In genomic region chr10:12287772-12288171, GRCh38 we compare ENCODE assay signal across 20 cellular contexts.
DNase-seq lines count a peak whose midpoint lies in the region; ATAC-seq, FAIRE-seq and TF ChIP-seq lines count a peak whose summit lies in the region.
"Had no signal": no experiment of that assay in that cellular context is flagged by ENCODE, and none has a peak within 500 bp of the region (broad histone marks: within the 10 kb centered on the region; RNA-seq: fewer than 3 reads in every experiment).

No MANE protein-coding gene starts in this region.

- FAIRE-seq in bronchial epithelial cell (lab: Jason Lieb, UNC) (no peak), kidney (lab: Jason Lieb, UNC) (no peak)
- FAIRE-seq: GM12891, GM18507 had no signal

- H3K4me3 ChIP-seq in bronchial epithelial cell (ENCODE audit: low read depth, low read length) (no peak overlapping the region), epithelial cell of esophagus (ENCODE audit: low read length) (no peak overlapping the region), kidney (ENCODE audit: low read length in 2 of 2) (no peak overlapping the region), dorsolateral prefrontal cortex (no peak overlapping the region)
- H3K4me3 ChIP-seq: GM23338 had no signal

- ATAC-seq in foreskin keratinocyte: no peak
- ATAC-seq in stimulated activated naive CD8-positive, alpha-beta T cell treated with anti-CD3 and anti-CD28 coated beads, Interleukin-15, Interleukin-2, amounts not matched to agents 100 U/mL and 50 U/mL, for 24 hours: no peak
- ATAC-seq: GM23338, HCT116 had no signal

- H3K27ac ChIP-seq in foreskin keratinocyte: no peak overlapping the region
- no peak overlapping the region for H3K27ac ChIP-seq in kidney (ENCODE audit: low read depth in 2 of 2, low read length in 2 of 2)
- H3K27ac ChIP-seq in dorsolateral prefrontal cortex: no peak overlapping the region

- intact Hi-C loops in kidney (cut with DNase I): no loop called here
- intact Hi-C loops in dorsolateral prefrontal cortex (cut with DNase I): no loop called here

- H3K36me3 ChIP-seq in bronchial epithelial cell (ENCODE audit: control insufficient read depth, insufficient read depth, low read length) (no peaks in the 10 kb centered on the region), kidney (ENCODE audit: control insufficient read depth in 1 of 2, insufficient read depth in 2 of 2, low read length in 2 of 2) (no peaks in the 10 kb centered on the region)

- TF ChIP-seq CTCF in bronchial epithelial cell (IDR thresholded peaks at IDR 0.05; ENCODE audit: insufficient read depth, low read length, severe bottlenecking): no peak
- no peak for TF ChIP-seq CTCF in epithelial cell of esophagus (IDR thresholded peaks at IDR 0.05; ENCODE audit: insufficient read depth, low read depth, low read length, missing control alignments)
- no peak for TF ChIP-seq CTCF in foreskin keratinocyte (conservative IDR thresholded peaks at IDR 0.05)
- TF ChIP-seq CTCF in kidney (IDR thresholded peaks at IDR 0.05; ENCODE audit: borderline replicate concordance, extremely low read depth, insufficient read depth): no peak
- no peak for TF ChIP-seq CTCF in dorsolateral prefrontal cortex (IDR thresholded peaks at IDR 0.05 in 54 of 56, conservative IDR thresholded peaks at IDR 0.05 in 2 of 56; ENCODE audit: low read depth in 1 of 56, partially characterized antibody in 56 of 56)

- no peaks in the 10 kb centered on the region for H3K27me3 ChIP-seq in bronchial epithelial cell (ENCODE audit: control insufficient read depth, insufficient read depth, low read length)
- no peaks in the 10 kb centered on the region for H3K27me3 ChIP-seq in foreskin keratinocyte
- no peaks in the 10 kb centered on the region for H3K27me3 ChIP-seq in dorsolateral prefrontal cortex

- DNase-seq in bronchial epithelial cell (ENCODE audit: low read depth): peak; percentile 52
- DNase-seq in epithelial cell of esophagus (ENCODE audit: low read depth): peak; percentile 73
- DNase-seq in foreskin keratinocyte: peak; percentile 50 to 63
- peak; percentile 7 for DNase-seq in kidney
- DNase-seq in stimulated activated CD4-positive, alpha-beta T cell treated with anti-CD3 and anti-CD28 coated beads, Interleukin-4, amount 100 ng/mL, for 1 hour: no peak
- DNase-seq in stimulated activated naive CD8-positive, alpha-beta T cell treated with anti-CD3 and anti-CD28 coated beads, Interleukin-15, Interleukin-2, amounts not matched to agents 100 U/mL and 50 U/mL, for 24 hours: no peak
- DNase-seq in NCI-H510A treated with DMSO at 0.1 percent for 48 hours (lab: John Stamatoyannopoulos, UW): no peak
- no peak for DNase-seq in dorsolateral prefrontal cortex
- DNase-seq: C1 segment of cervical spinal cord; Calu3; CD4-positive, alpha-beta memory T cell; COR-L47; DMS53; DMS79 treated with DMSO at 0.1 percent for 48 hours; GF-D8; H9 had no signal

- no peaks in the 10 kb centered on the region for H3K9me3 ChIP-seq in kidney (ENCODE audit: control insufficient read depth in 1 of 2, low read length in 2 of 2)

- H3K4me1 ChIP-seq in foreskin keratinocyte: no peaks in the 10 kb centered on the region
- no peaks in the 10 kb centered on the region for H3K4me1 ChIP-seq in kidney (ENCODE audit: control insufficient read depth in 1 of 2, insufficient read depth in 1 of 2, low read depth in 1 of 2, low read length in 2 of 2)

- H3K9ac ChIP-seq in kidney (ENCODE audit: low read length in 2 of 2): no peak overlapping the region

Comparison
In these comparisons a context has a peak if more than half of its experiments do, and no peak if none do; other contexts are left out.
1. DNase-seq: peak in bronchial epithelial cell (single experiment), epithelial cell of esophagus (single experiment), foreskin keratinocyte (2 of 2) and kidney (single experiment); none in stimulated activated CD4-positive, alpha-beta T cell treated with anti-CD3 and anti-CD28 coated beads, Interleukin-4, amount 100 ng/mL, for 1 hour (single experiment), stimulated activated naive CD8-positive, alpha-beta T cell treated with anti-CD3 and anti-CD28 coated beads, Interleukin-15, Interleukin-2, amounts not matched to agents 100 U/mL and 50 U/mL, for 24 hours (single experiment), NCI-H510A treated with DMSO at 0.1 percent for 48 hours (single experiment) and dorsolateral prefrontal cortex (0 of 10).